In genomic region chr9:70910598-70910997, GRCh38 we compare ENCODE assay signal across 26 cellular contexts.
"Had no signal": no experiment of that assay in that cellular context is flagged by ENCODE, and none has a peak within 500 bp of the region (broad histone marks: within the 10 kb centered on the region; RNA-seq: fewer than 3 reads in every experiment).

No MANE protein-coding gene starts in this region.

- H3K4me1 ChIP-seq: parathyroid adenoma, psoas muscle, right lobe of liver, sigmoid colon, stomach, thyroid gland, tibial nerve, upper lobe of left lung, vagina had no signal

- H3K27me3 ChIP-seq: neural progenitor cell, ovary, right lobe of liver, sigmoid colon, stomach, thyroid gland, tibial nerve, upper lobe of left lung, vagina had no signal

- H3K4me3 ChIP-seq: neural progenitor cell, ovary, psoas muscle, right lobe of liver, sigmoid colon, stomach, thoracic aorta, thyroid gland, tibial nerve, upper lobe of left lung, vagina had no signal

- ATAC-seq: naive thymus-derived CD4-positive, alpha-beta T cell; natural killer cell; psoas muscle; right lobe of liver; stimulated activated effector memory CD8-positive, alpha-beta T cell treated with anti-CD3 and anti-CD28 coated beads, Interleukin-12 subunit alpha, Interleukin-12 subunit beta, amount 100 ng/mL, for 72 hours; stimulated activated naive B cell treated with anti-CD40 and anti-IgM and Interleukin-4, amounts not matched to agents 10 μg/mL and 1 μg/mL and 100 μg/mL, for 72 hours had no signal

- FAIRE-seq: small intestine, urothelium cell line had no signal

- DNase-seq: naive thymus-derived CD4-positive, alpha-beta T cell; natural killer cell; occipital lobe; ovary; posterior cingulate gyrus; psoas muscle; right lobe of liver; sigmoid colon; small intestine; stimulated activated CD4-positive, alpha-beta T cell treated with anti-CD3 and anti-CD28 coated beads, Interleukin-15, amount 100 ng/mL, for 24 hours; stimulated activated CD4-positive, alpha-beta T cell treated with anti-CD3 and anti-CD28 coated beads, Interleukin-2, amount 100 ng/mL, for 24 hours; stimulated activated CD4-positive, alpha-beta T cell treated with anti-CD3 and anti-CD28 coated beads, Interleukin-2, amount 100 ng/mL, for 48 hours; stimulated activated CD4-positive, alpha-beta T cell treated with anti-CD3 and anti-CD28 coated beads, Interleukin-4, amount 100 ng/mL, for 24 hours; stimulated activated naive B cell treated with anti-CD40 and anti-IgM and Interleukin-4, amounts not matched to agents 10 μg/mL and 1 μg/mL and 100 μg/mL, for 72 hours; stimulated activated naive CD4-positive, alpha-beta T cell treated with Interleukin-2 at 50 U/mL for 16 hours; stomach; thyroid gland; trophoblast cell; upper lobe of left lung had no signal

- H3K36me3 ChIP-seq: neural progenitor cell, ovary, right lobe of liver, sigmoid colon, stomach, thoracic aorta, thyroid gland, tibial nerve, upper lobe of left lung, vagina had no signal

- H3K27ac ChIP-seq: neural progenitor cell, ovary, parathyroid adenoma, psoas muscle, right lobe of liver, sigmoid colon, stomach, thoracic aorta, thyroid gland, tibial nerve, upper lobe of left lung, vagina had no signal

- H3K9me3 ChIP-seq: ovary, psoas muscle, right lobe of liver, sigmoid colon, stomach, thoracic aorta, thyroid gland, tibial nerve, upper lobe of left lung, vagina had no signal
